ENCODE assay signal across 24 cellular contexts in the genomic region with DNA sequence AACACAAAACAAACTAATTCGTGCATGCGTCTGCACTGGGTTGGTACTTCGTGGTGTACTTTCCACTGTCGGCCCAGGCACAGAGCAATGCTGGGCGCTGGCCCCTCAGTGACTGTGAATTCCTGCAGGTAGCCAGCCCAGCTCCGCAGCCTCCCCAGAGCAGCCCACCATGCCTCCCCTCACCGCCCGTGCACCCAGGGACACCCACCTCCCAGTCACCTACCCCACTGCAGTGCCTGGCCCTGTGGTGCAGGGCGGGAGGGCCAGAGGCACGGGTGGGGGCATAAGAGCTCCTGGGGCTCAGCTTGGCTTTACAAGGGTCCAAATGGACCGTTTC.
DNase-seq lines count a peak whose midpoint lies in the region; ATAC-seq, FAIRE-seq and TF ChIP-seq lines count a peak whose summit lies in the region.
"Had no signal": no experiment of that assay in that cellular context is flagged by ENCODE, and none has a peak within 500 bp of the region (broad histone marks: within the 10 kb centered on the region; RNA-seq: fewer than 3 reads in every experiment).

No MANE protein-coding gene starts in this region.

- BruUV-seq in K562 (replicated peaks; lab: Mats Ljungman, UMichigan), result no TSS peak

- no peak for ATAC-seq in GM23338
- no peak for ATAC-seq in K562
- no peak for ATAC-seq in GM21528 (IDR thresholded peaks at IDR 0.05; ENCODE audit: low FRiP score, unreplicated experiment)
- ATAC-seq in natural killer cell treated with Interleukin-12 subunit alpha and Interleukin-12 subunit beta and Interleukin-15 and Interleukin-18, amount 100 ng/mL, for 72 hours, result no peak
- ATAC-seq: CD8-positive, alpha-beta T cell had no signal

- H3K9me1 ChIP-seq in K562 (ENCODE audit: control insufficient read depth, insufficient read depth, low read length), result no peaks in the 10 kb centered on the region

- H3K9me3 Mint-ChIP-seq in GM23338, result no peaks in the 10 kb centered on the region
- H3K9me3 Mint-ChIP-seq in natural killer cell treated with Interleukin-12 subunit alpha and Interleukin-12 subunit beta and Interleukin-15 and Interleukin-18, amount 100 ng/mL, for 72 hours, result no peaks in the 10 kb centered on the region
- H3K9me3 Mint-ChIP-seq: CD4-positive, alpha-beta T cell; CD8-positive, alpha-beta T cell had no signal

- POLR2A ChIA-PET in K562 (lab: Yijun Ruan, JAX), result interaction anchor here (0.6 kb wide), 1 partner anchor 310 kb away, joined by 3 read pairs; no protein-coding TSS in a partner anchor

- peak overlapping the region; percentile 41 for H3K18ac ChIP-seq in neuronal stem cell (ENCODE audit: low read length)

- no peaks in the 10 kb centered on the region for H3K4me1 ChIP-seq in GM23338 (ENCODE audit: insufficient read depth)
- peaks cover 0 to 4% of the 10 kb centered on the region in 2 experiments; a peak in 1 of 5 replicates for H3K4me1 ChIP-seq in K562 (replicated peaks in 1 of 2; ENCODE audit: control insufficient read depth in 2 of 2, insufficient read depth in 2 of 2, low read length in 2 of 2)
- H3K4me1 ChIP-seq in neuronal stem cell (ENCODE audit: control insufficient read depth in 2 of 2, insufficient read depth in 1 of 2, low read depth in 1 of 2, low read length in 2 of 2), result peaks cover 0 to 2% of the 10 kb centered on the region in 2 donors
- no peaks in the 10 kb centered on the region for H3K4me1 ChIP-seq in ovary (ENCODE audit: insufficient read depth)
- H3K4me1 ChIP-seq: Caco-2 had no signal

- H3K27ac ChIP-seq in GM23338 (ENCODE audit: low read depth) (no peak overlapping the region), K562 (ENCODE audit: extremely low read depth, low read depth, low read length) (no peak overlapping the region), neuronal stem cell (replicated peaks; ENCODE audit: low read length) (no peak overlapping the region), ovary (no peak overlapping the region)
- H3K27ac ChIP-seq: BLaER1 treated with 17β-estradiol and CSF1 and Interleukin-3, amounts not matched to agents 10 nM and 100 nM; C4-2B had no signal

- no peaks in the 10 kb centered on the region for H3K36me3 Mint-ChIP-seq in GM23338 (ENCODE audit: low read depth)
- no peaks in the 10 kb centered on the region for H3K36me3 Mint-ChIP-seq in natural killer cell treated with Interleukin-12 subunit alpha and Interleukin-12 subunit beta and Interleukin-15 and Interleukin-18, amount 100 ng/mL, for 72 hours
- H3K36me3 Mint-ChIP-seq: CD8-positive, alpha-beta T cell had no signal

- in situ Hi-C loops in K562 (cut with MboI), result no loop called here

- no peaks in the 10 kb centered on the region for H4K20me1 ChIP-seq in GM23338 (replicated peaks; ENCODE audit: insufficient read depth)
- H4K20me1 ChIP-seq in K562 (replicated peaks; ENCODE audit: control insufficient read depth, insufficient read depth, low read length), result no peaks in the 10 kb centered on the region; the same call in none of the 2 replicates
- H4K20me1 ChIP-seq: BLaER1 treated with 17β-estradiol and CSF1 and Interleukin-3, amounts not matched to agents 10 nM and 100 nM had no signal

- no peak overlapping the region for H4K91ac ChIP-seq in neuronal stem cell (ENCODE audit: low read depth, low read length, poor library complexity)

- peaks cover 5% of the 10 kb centered on the region for H3K9me2 ChIP-seq in GM23338 (ENCODE audit: insufficient read depth)

- no peak for TF ChIP-seq RAD21 in K562 (CRISPR knock-in tag; conservative IDR thresholded peaks at IDR 0.05 in 1 of 2, IDR thresholded peaks at IDR 0.05 in 1 of 2)

- no peaks in the 10 kb centered on the region for H3F3A ChIP-seq in GM23338 (replicated peaks; ENCODE audit: low read depth)

- H2BK15ac ChIP-seq in neuronal stem cell (ENCODE audit: low read length), result peak overlapping the region; percentile 39

- no peak overlapping the region for H3K4ac ChIP-seq in neuronal stem cell (ENCODE audit: low read length)

- TF ChIP-seq EP300 in K562 (IDR thresholded peaks at IDR 0.05; ENCODE audit: low read length), result no peak
- no peak for TF ChIP-seq EP300 in ovary (IDR thresholded peaks at IDR 0.05)

- no peaks in the 10 kb centered on the region for H3K4me1 Mint-ChIP-seq in GM23338
- H3K4me1 Mint-ChIP-seq in natural killer cell treated with Interleukin-12 subunit alpha and Interleukin-12 subunit beta and Interleukin-15 and Interleukin-18, amount 100 ng/mL, for 72 hours (ENCODE audit: low read depth in 2 of 2), result peaks cover 0 to 2% of the 10 kb centered on the region in 2 donors
- H3K4me1 Mint-ChIP-seq: B cell had no signal

- peak overlapping the region; percentile 47; the same call in 1 of the 2 replicates for H2AFZ ChIP-seq in GM23338
- H2AFZ ChIP-seq in K562 (ENCODE audit: low read depth, low read length), result peak overlapping the region; percentile 63; the same call in 1 of the 2 replicates
- H2AFZ ChIP-seq in neuronal stem cell (ENCODE audit: low read length), result no peak overlapping the region

- H3K36me3 ChIP-seq in GM23338 (ENCODE audit: insufficient read depth) (no peaks in the 10 kb centered on the region), K562 (ENCODE audit: control insufficient read depth, insufficient read depth, low read length) (no peaks in the 10 kb centered on the region), neuronal stem cell (replicated peaks in 1 of 2; ENCODE audit: control insufficient read depth in 2 of 2, insufficient read depth in 2 of 2, low read length in 2 of 2) (no peaks in the 10 kb centered on the region), ovary (no peaks in the 10 kb centered on the region)
- H3K36me3 ChIP-seq: BLaER1 treated with 17β-estradiol and CSF1 and Interleukin-3, amounts not matched to agents 10 nM and 100 nM had no signal

- peaks cover 3% of the 10 kb centered on the region for H3K79me1 ChIP-seq in neuronal stem cell (ENCODE audit: low read depth, low read length)

- 28% methylated on average over 10 of the region's 11 CpGs for WGBS in K562 (ENCODE audit: insufficient coverage, low coverage, missing lambda C conversion rate)
- WGBS in neuronal stem cell (ENCODE audit: extremely low coverage in 2 of 2, insufficient read length in 2 of 2, insufficient replicate concordance in 1 of 2), 2 donors, result no CpG with 5 or more reads among the region's 11 CpGs
- WGBS in ovary, 3 donors, result 83 to 89% (median 84%) methylated on average over 11 of the region's 11 CpGs

- peak overlapping the region; percentile 28 for H3K14ac ChIP-seq in neuronal stem cell (ENCODE audit: low read length)

- H3K4me2 ChIP-seq in GM23338 (no peak overlapping the region), K562 (ENCODE audit: insufficient read depth, low read length) (no peak overlapping the region), neuronal stem cell (ENCODE audit: insufficient read depth, low read length, poor library complexity, severe bottlenecking) (no peak overlapping the region)
- H3K4me2 ChIP-seq: BLaER1 treated with 17β-estradiol and CSF1 and Interleukin-3, amounts not matched to agents 10 nM and 100 nM had no signal

- H3K4me3 ChIP-seq in GM23338, result no peak overlapping the region
- no peak overlapping the region for H3K4me3 ChIP-seq in K562
- no peak overlapping the region for H3K4me3 ChIP-seq in neuronal stem cell (ENCODE audit: low read length in 2 of 2)
- H3K4me3 ChIP-seq in ovary, result no peak overlapping the region
- H3K4me3 ChIP-seq: BLaER1 treated with 17β-estradiol and CSF1 and Interleukin-3, amounts not matched to agents 10 nM and 100 nM had no signal

- no peak overlapping the region for H2BK12ac ChIP-seq in neuronal stem cell (ENCODE audit: low read length)

- H3K27me3 ChIP-seq in GM23338 (ENCODE audit: insufficient read depth) (no peaks in the 10 kb centered on the region), K562 (ENCODE audit: control insufficient read depth in 2 of 2, insufficient read depth in 2 of 2, low read length in 2 of 2) (peaks cover 5 to 45% of the 10 kb centered on the region in 2 experiments; a peak in 3 of 5 replicates), neuronal stem cell (ENCODE audit: control insufficient read depth in 3 of 3, insufficient read depth in 3 of 3, low read depth in 1 of 3, low read length in 3 of 3) (peaks cover 0 to 5% (median 3%) of the 10 kb centered on the region in 3 experiments), ovary (no peaks in the 10 kb centered on the region)
- H3K27me3 ChIP-seq: BLaER1 treated with 17β-estradiol and CSF1 and Interleukin-3, amounts not matched to agents 10 nM and 100 nM had no signal

- DNase-seq in AG20443 (ENCODE audit: low spot score) (peak; percentile 5), GM23338 (ENCODE audit: low spot score) (no peak), K562 (ENCODE audit: extremely low read depth in 1 of 4, low spot score in 3 of 4) (no peak), neuronal stem cell (ENCODE audit: low spot score) (no peak), ovary (no peak)
- DNase-seq in natural killer cell treated with Interleukin-12 subunit alpha and Interleukin-12 subunit beta and Interleukin-15 and Interleukin-18, amount 100 ng/mL, for 72 hours (ENCODE audit: low spot score), result no peak
- DNase-seq: 8988T; ACHN; AML-193; Caco-2; Calu3; CD4-positive, alpha-beta T cell; CD8-positive, alpha-beta T cell; DMS79 treated with DMSO at 0.1 percent for 48 hours; GF-D8 had no signal

- TF ChIP-seq POLR2A in K562 (conservative IDR thresholded peaks at IDR 0.05), result no peak
- no peak for TF ChIP-seq POLR2A in ovary (IDR thresholded peaks at IDR 0.05)

- FAIRE-seq in K562 (lab: Jason Lieb, UNC), result no peak
- FAIRE-seq: A204.1, D721Med, G401.6, GM12891, GM19239 had no signal

- no peak overlapping the region for H2BK120ac ChIP-seq in neuronal stem cell (ENCODE audit: low read depth, low read length)

- no peak overlapping the region for H3K27ac Mint-ChIP-seq in GM23338
- H3K27ac Mint-ChIP-seq in natural killer cell treated with Interleukin-12 subunit alpha and Interleukin-12 subunit beta and Interleukin-15 and Interleukin-18, amount 100 ng/mL, for 72 hours, result no peak overlapping the region
- H3K27ac Mint-ChIP-seq: B cell; CD4-positive, alpha-beta T cell; CD8-positive, alpha-beta T cell had no signal

- H4K8ac ChIP-seq in neuronal stem cell (ENCODE audit: low read depth, low read length), result no peak overlapping the region

- CTCF ChIA-PET in K562 (lab: Yijun Ruan, JAX; ENCODE audit: low intra/inter-chr PET ratio), result no interaction called here

- TF ChIP-seq CTCF in GM23338 (conservative IDR thresholded peaks at IDR 0.05; ENCODE audit: low read depth in 2 of 2) (no peak), K562 (IDR thresholded peaks at IDR 0.05 in 2 of 3, conservative IDR thresholded peaks at IDR 0.05 in 1 of 3; ENCODE audit: insufficient read depth in 2 of 3, low read depth in 1 of 3, low read length in 3 of 3) (no peak), ovary (IDR thresholded peaks at IDR 0.05) (no peak)

- peak overlapping the region; percentile 86 for H2AK5ac ChIP-seq in neuronal stem cell (ENCODE audit: low read depth, low read length)

- H3K79me2 ChIP-seq in GM23338 (replicated peaks; ENCODE audit: insufficient read depth) (no peaks in the 10 kb centered on the region), K562 (ENCODE audit: control insufficient read depth, insufficient read depth, low read length) (no peaks in the 10 kb centered on the region)

- H3K23ac ChIP-seq in neuronal stem cell (ENCODE audit: low read depth, low read length, poor library complexity), result no peak overlapping the region

- intact Hi-C loops in K562 (cut with micrococcal nuclease), result no loop called here
- intact Hi-C loops in ovary (cut with DNase I), result no loop called here

- no peak overlapping the region for H3K4me3 Mint-ChIP-seq in GM23338
- H3K4me3 Mint-ChIP-seq in natural killer cell treated with Interleukin-12 subunit alpha and Interleukin-12 subunit beta and Interleukin-15 and Interleukin-18, amount 100 ng/mL, for 72 hours, result no peak overlapping the region
- H3K4me3 Mint-ChIP-seq: B cell; CD4-positive, alpha-beta T cell; CD8-positive, alpha-beta T cell had no signal

- H3K9me3 ChIP-seq in K562 (replicated peaks; ENCODE audit: control insufficient read depth, insufficient read depth, low read depth, low read length) (no peaks in the 10 kb centered on the region), neuronal stem cell (replicated peaks in 1 of 2; ENCODE audit: control insufficient read depth in 2 of 2, insufficient read depth in 1 of 2, low read depth in 1 of 2, low read length in 2 of 2) (peaks cover 0 to 2% of the 10 kb centered on the region in 2 donors), ovary (no peaks in the 10 kb centered on the region)
- H3K9me3 ChIP-seq: Caco-2 had no signal

- no peak overlapping the region for H2BK5ac ChIP-seq in neuronal stem cell (ENCODE audit: low read length)

- no peak overlapping the region for H3K9ac ChIP-seq in K562 (ENCODE audit: insufficient read depth in 1 of 2, low read depth in 2 of 2, low read length in 2 of 2)
- no peak overlapping the region for H3K9ac ChIP-seq in neuronal stem cell (ENCODE audit: low read depth, low read length, poor library complexity)
- H3K9ac ChIP-seq: BLaER1 treated with 17β-estradiol and CSF1 and Interleukin-3, amounts not matched to agents 10 nM and 100 nM had no signal

- peaks cover 14% of the 10 kb centered on the region for H3K27me3 Mint-ChIP-seq in GM23338 (ENCODE audit: insufficient read depth, low read depth, poor library complexity)
- peaks cover 14 to 20% of the 10 kb centered on the region in 2 donors for H3K27me3 Mint-ChIP-seq in natural killer cell treated with Interleukin-12 subunit alpha and Interleukin-12 subunit beta and Interleukin-15 and Interleukin-18, amount 100 ng/mL, for 72 hours
- H3K27me3 Mint-ChIP-seq: B cell had no signal
